In genomic region chr5:73132759-73133158, GRCh38 we compare ENCODE assay signal across 33 cellular contexts. TPM values are rescaled to one million over a fixed set of nuclear protein-coding genes. Genes with fewer than 3 reads are reported as not detected.
"Had no signal": no experiment of that assay in that cellular context is flagged by ENCODE, and none has a peak within 500 bp of the region (broad histone marks: within the 10 kb centered on the region; RNA-seq: fewer than 3 reads in every experiment).

No MANE protein-coding gene starts in this region.

- ATAC-seq: activated CD8-positive, alpha-beta T cell treated with anti-CD3 and anti-CD28 coated beads for 36 hours; activated naive CD8-positive, alpha-beta T cell treated with anti-CD3 and anti-CD28 coated beads, Interleukin-2, amount 50 U/mL, for 24 hours had no signal

- H3K36me3 ChIP-seq: ascending aorta, breast epithelium had no signal

- DNase-seq: activated B cell treated with CpG ODN at 0.5 μM for 24 hours; activated CD4-positive, alpha-beta memory T cell treated with anti-CD3 and anti-CD28 coated beads for 36 hours; activated CD4-positive, alpha-beta T cell treated with anti-CD3 and anti-CD28 coated beads for 4 hours; activated CD4-positive, alpha-beta T cell treated with anti-CD3 and anti-CD28 coated beads, Interleukin-2, amount 10 ng/mL, durations not matched to agents 24 days and 14 days; activated CD4-positive, alpha-beta T cell treated with anti-CD3 and anti-CD28 coated beads, Interleukin-2, amount 50 U/mL, for 1 hour; activated CD4-positive, alpha-beta T cell treated with anti-CD3 and anti-CD28 coated beads, Interleukin-2, amount 50 U/mL, for 4 hours; activated CD4-positive, CD25-positive, alpha-beta regulatory T cell treated with anti-CD3 and anti-CD28 coated beads, Interleukin-2, amount 50 U/mL, for 72 hours; activated CD8-positive, alpha-beta memory T cell treated with anti-CD3 and anti-CD28 coated beads, Interleukin-2, amount 50 U/mL, for 4 hours; activated CD8-positive, alpha-beta T cell treated with anti-CD3 and anti-CD28 coated beads for 36 hours; activated effector memory CD4-positive, alpha-beta T cell treated with Interleukin-2 at 50 U/mL for 16 hours; activated gamma-delta T cell; activated naive CD4-positive, alpha-beta T cell treated with anti-CD3 and anti-CD28 coated beads, Interleukin-2, amount 10 ng/mL, durations not matched to agents 7 days and 5 days; activated naive CD4-positive, alpha-beta T cell treated with Interleukin-2 at 50 U/mL for 16 hours; activated naive CD8-positive, alpha-beta T cell treated with anti-CD3 and anti-CD28 coated beads, Interleukin-2, amount 10 ng/mL, durations not matched to agents 7 days and 5 days; activated naive CD8-positive, alpha-beta T cell treated with anti-CD3 and anti-CD28 coated beads, Interleukin-2, amount 50 U/mL, for 24 hours; activated T-cell treated with anti-CD3 and anti-CD28 coated beads, Interleukin-2, amount 50 U/mL, for 24 hours; activated T-cell treated with anti-CD3 and anti-CD28 coated beads, Interleukin-2, amount 50 U/mL, for 48 hours; amygdala; anterior cingulate cortex; brain microvascular endothelial cell; central memory CD4-positive, alpha-beta T cell; SW 1271; T-helper 1 cell; T-helper 2 cell; T-helper 9 cell had no signal

- H3K9me3 ChIP-seq: ascending aorta, breast epithelium had no signal

- H3K4me3 ChIP-seq: ascending aorta, breast epithelium had no signal

- H3K27me3 ChIP-seq: ascending aorta, brain microvascular endothelial cell had no signal

- FAIRE-seq: TTC549 had no signal

- H3K27ac ChIP-seq: ascending aorta, brain microvascular endothelial cell, breast epithelium, VCaP had no signal

- H3K4me1 ChIP-seq: ascending aorta, breast epithelium had no signal

RNA-seq across cellular contexts. Expression of gene TMEM171, which starts 12.4 kb away (rescaled TPM):
- total RNA-seq: activated B cell treated with CpG ODN at 0.5 μM for 24 hours; activated CD4-positive, alpha-beta memory T cell treated with anti-CD3 and anti-CD28 coated beads for 36 hours; activated CD4-positive, alpha-beta T cell treated with anti-CD3 and anti-CD28 coated beads, Interleukin-2, amount 10 ng/mL, durations not matched to agents 24 days and 14 days; activated CD8-positive, alpha-beta memory T cell treated with anti-CD3 and anti-CD28 coated beads for 36 hours; activated CD8-positive, alpha-beta T cell treated with anti-CD3 and anti-CD28 coated beads for 36 hours; activated T-helper 2 cell treated with anti-CD3 and anti-CD28 coated beads, Interferon-gamma antibody, Interleukin-2, Interleukin-4, amounts not matched to agents 10 μg/mL and 5 μg/mL and 100 μg/mL, durations not matched to agents 14 hours and 24 hours and 36 hours; ascending aorta; cardiac septum had no signal

RNA-seq across cellular contexts. Expression of gene TMEM174, which starts 40.2 kb away (rescaled TPM):
- total RNA-seq: activated B cell treated with CpG ODN at 0.5 μM for 24 hours; activated CD4-positive, alpha-beta memory T cell treated with anti-CD3 and anti-CD28 coated beads for 36 hours; activated CD4-positive, alpha-beta T cell treated with anti-CD3 and anti-CD28 coated beads, Interleukin-2, amount 10 ng/mL, durations not matched to agents 24 days and 14 days; activated CD8-positive, alpha-beta memory T cell treated with anti-CD3 and anti-CD28 coated beads for 36 hours; activated CD8-positive, alpha-beta T cell treated with anti-CD3 and anti-CD28 coated beads for 36 hours; activated naive CD8-positive, alpha-beta T cell treated with anti-CD3 and anti-CD28 coated beads, Interleukin-2, amount 10 ng/mL, durations not matched to agents 7 days and 5 days; activated T-helper 2 cell treated with anti-CD3 and anti-CD28 coated beads, Interferon-gamma antibody, Interleukin-2, Interleukin-4, amounts not matched to agents 10 μg/mL and 5 μg/mL and 100 μg/mL, durations not matched to agents 14 hours and 24 hours and 36 hours; ascending aorta; breast epithelium; cardiac septum had no signal
- polyA plus RNA-seq: adipose tissue had no signal
